In the genomic region with DNA sequence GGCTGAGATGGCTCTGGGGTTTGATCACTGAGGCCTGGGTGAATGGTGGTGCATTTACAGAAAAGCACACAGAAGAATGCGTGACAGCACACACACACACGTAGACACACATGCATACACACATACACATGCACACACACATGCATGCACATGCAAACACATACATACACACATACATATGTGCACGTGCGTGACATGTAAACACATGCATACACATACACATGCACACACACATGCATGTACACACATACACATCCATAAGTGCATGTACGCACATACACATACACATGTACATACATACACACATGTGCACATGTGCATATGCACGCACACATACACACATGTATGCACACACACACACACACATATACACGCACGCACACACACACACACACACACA, we compare ENCODE assay signal across 19 cellular contexts.
DNase-seq lines count a peak whose midpoint lies in the region; ATAC-seq, FAIRE-seq and TF ChIP-seq lines count a peak whose summit lies in the region.
"Had no signal": no experiment of that assay in that cellular context is flagged by ENCODE, and none has a peak within 500 bp of the region (broad histone marks: within the 10 kb centered on the region; RNA-seq: fewer than 3 reads in every experiment).

No MANE protein-coding gene starts in this region.

- H3K9me3 ChIP-seq in right cardiac atrium (ENCODE audit: control insufficient read depth, low read length) (no peaks in the 10 kb centered on the region), lung (ENCODE audit: control insufficient read depth in 2 of 2, insufficient read depth in 1 of 2, low read length in 1 of 2) (no peaks in the 10 kb centered on the region), subcutaneous abdominal adipose tissue (ENCODE audit: control insufficient read depth in 5 of 5, low read length in 5 of 5) (peaks cover 0 to 2% (median 0%) of the 10 kb centered on the region in 5 donors)

- no peak for ATAC-seq in right cardiac atrium
- ATAC-seq in left cardiac atrium, result no peak
- no peak for ATAC-seq in lung (ENCODE audit: insufficient read depth, low FRiP score)
- ATAC-seq in GM23338, result no peak
- no peak for ATAC-seq in HG02938 (IDR thresholded peaks at IDR 0.05; ENCODE audit: unreplicated experiment)

- no peak overlapping the region for H3K4me3 ChIP-seq in right cardiac atrium (ENCODE audit: low read length)
- H3K4me3 ChIP-seq in bronchial epithelial cell (ENCODE audit: low read depth, low read length), result no peak overlapping the region
- no peak overlapping the region for H3K4me3 ChIP-seq in lung
- peak overlapping the region in 2 of 5 donors; percentile 32 to 47 for H3K4me3 ChIP-seq in subcutaneous abdominal adipose tissue (ENCODE audit: low read depth in 1 of 5, low read length in 5 of 5)
- no peak overlapping the region for H3K4me3 ChIP-seq in GM23338

- H3K36me3 ChIP-seq in bronchial epithelial cell (ENCODE audit: control insufficient read depth, insufficient read depth, low read length) (no peaks in the 10 kb centered on the region), lung (ENCODE audit: control insufficient read depth in 2 of 2, insufficient read depth in 2 of 2, low read length in 2 of 2) (no peaks in the 10 kb centered on the region), subcutaneous abdominal adipose tissue (ENCODE audit: control insufficient read depth in 5 of 5, insufficient read depth in 5 of 5, low read length in 5 of 5) (no peaks in the 10 kb centered on the region), GM23338 (ENCODE audit: insufficient read depth) (no peaks in the 10 kb centered on the region)

- H3K9me2 ChIP-seq in GM23338 (ENCODE audit: insufficient read depth), result no peaks in the 10 kb centered on the region

- no peaks in the 10 kb centered on the region; the same call in 2 of the 3 replicates for H3K9me3 Mint-ChIP-seq in GM23338

- H4K20me1 ChIP-seq in GM23338 (replicated peaks; ENCODE audit: insufficient read depth), result no peaks in the 10 kb centered on the region

- H3K27ac Mint-ChIP-seq in GM23338, result no peak overlapping the region
- H3K27ac Mint-ChIP-seq: B cell; CD4-positive, alpha-beta memory T cell; IgD-negative memory B cell had no signal

- 59% methylated on average over 8 of the region's 8 CpGs for WGBS in right cardiac atrium
- 72 to 81% methylated on average over 8 of the region's 8 CpGs for WGBS in lung, 2 donors

- H3K27ac ChIP-seq in right cardiac atrium (ENCODE audit: low read length) (peak overlapping the region; percentile 1), lung (ENCODE audit: low read depth in 1 of 2, low read length in 1 of 2) (peak overlapping the region; percentile 0 to 57), subcutaneous abdominal adipose tissue (ENCODE audit: low read depth, low read length) (peak overlapping the region; percentile 3), GM23338 (ENCODE audit: low read depth) (no peak overlapping the region)
- H3K27ac ChIP-seq: HL-60 had no signal

- no peak overlapping the region for H3K4me2 ChIP-seq in GM23338

- no peak overlapping the region for H3K4me3 Mint-ChIP-seq in GM23338
- H3K4me3 Mint-ChIP-seq: B cell; CD4-positive, alpha-beta memory T cell; IgD-negative memory B cell had no signal

- no peak overlapping the region for H3K9ac ChIP-seq in subcutaneous abdominal adipose tissue (ENCODE audit: low read length in 5 of 5)

- FAIRE-seq in bronchial epithelial cell (lab: Jason Lieb, UNC), result peak; percentile 90
- FAIRE-seq: A204.1, G401.6, GM12892, GM19239 had no signal

- no peaks in the 10 kb centered on the region for H3K4me1 Mint-ChIP-seq in GM23338
- H3K4me1 Mint-ChIP-seq: B cell had no signal

- H3K4me1 ChIP-seq in right cardiac atrium (ENCODE audit: control insufficient read depth, insufficient read depth, low read length), result peaks cover 5% of the 10 kb centered on the region
- H3K4me1 ChIP-seq in lung (ENCODE audit: control insufficient read depth in 2 of 2, insufficient read depth in 2 of 2, low read length in 2 of 2), result peaks cover 0 to 14% of the 10 kb centered on the region in 2 donors
- H3K4me1 ChIP-seq in subcutaneous abdominal adipose tissue (ENCODE audit: control insufficient read depth in 5 of 5, insufficient read depth in 5 of 5, low read length in 5 of 5), result peaks cover 0 to 50% (median 2%) of the 10 kb centered on the region in 5 donors
- no peaks in the 10 kb centered on the region for H3K4me1 ChIP-seq in GM23338 (ENCODE audit: insufficient read depth)

- no peaks in the 10 kb centered on the region for H3K36me3 Mint-ChIP-seq in GM23338 (ENCODE audit: low read depth)
- H3K36me3 Mint-ChIP-seq: CD4-positive, alpha-beta memory T cell; IgD-negative memory B cell had no signal

- no peaks in the 10 kb centered on the region for H3F3A ChIP-seq in GM23338 (replicated peaks; ENCODE audit: low read depth)

- H3K79me2 ChIP-seq in GM23338 (replicated peaks; ENCODE audit: insufficient read depth), result no peaks in the 10 kb centered on the region

- no peaks in the 10 kb centered on the region for H3K27me3 ChIP-seq in right cardiac atrium (ENCODE audit: control insufficient read depth, insufficient read depth)
- H3K27me3 ChIP-seq in bronchial epithelial cell (ENCODE audit: control insufficient read depth, insufficient read depth, low read length), result no peaks in the 10 kb centered on the region
- no peaks in the 10 kb centered on the region for H3K27me3 ChIP-seq in lung (ENCODE audit: control insufficient read depth, insufficient read depth)
- H3K27me3 ChIP-seq in subcutaneous abdominal adipose tissue (ENCODE audit: control insufficient read depth in 5 of 5, insufficient read depth in 4 of 5, low read length in 5 of 5), result peaks cover 0 to 8% (median 0%) of the 10 kb centered on the region in 5 donors
- no peaks in the 10 kb centered on the region for H3K27me3 ChIP-seq in GM23338 (ENCODE audit: insufficient read depth)

- H2AFZ ChIP-seq in GM23338, result no peak overlapping the region

- no peak for DNase-seq in right cardiac atrium
- DNase-seq in left cardiac atrium, result no peak
- no peak for DNase-seq in bronchial epithelial cell (ENCODE audit: low read depth)
- no peak for DNase-seq in lung (ENCODE audit: low spot score)
- DNase-seq in GM23338 (ENCODE audit: low spot score), result no peak
- no peak for DNase-seq in DMS79 treated with DMSO at 0.1 percent for 48 hours (lab: John Stamatoyannopoulos, UW)
- DNase-seq: CD4-positive, alpha-beta memory T cell; DMS79; EL; HCEC 1CT had no signal

- TF ChIP-seq CTCF in bronchial epithelial cell (IDR thresholded peaks at IDR 0.05; ENCODE audit: insufficient read depth, low read length, severe bottlenecking) (no peak), lung (IDR thresholded peaks at IDR 0.05; ENCODE audit: control extremely low read depth, extremely low read depth) (no peak), GM23338 (conservative IDR thresholded peaks at IDR 0.05; ENCODE audit: low read depth in 2 of 2) (no peak)

- intact Hi-C loops in right cardiac atrium (cut with DNase I) (no loop called here), left cardiac atrium (cut with DNase I) (no loop called here)

- H3K27me3 Mint-ChIP-seq in GM23338 (ENCODE audit: insufficient read depth, low read depth, poor library complexity), result peaks cover 2% of the 10 kb centered on the region

TF ChIP-seq in GM23338, 12 proteins besides CTCF, POLR2A, EP300 and RAD21:
- TF ChIP-seq POLR2AphosphoS5 (IDR thresholded peaks at IDR 0.05; ENCODE audit: low read depth), result no peak
- TF ChIP-seq CREB1 (CRISPR knock-in tag; IDR thresholded peaks at IDR 0.05; ENCODE audit: low read depth), result no peak
- no peak for TF ChIP-seq ZNF114 (CRISPR knock-in tag; IDR thresholded peaks at IDR 0.05)
- no peak for TF ChIP-seq EZH2 (IDR thresholded peaks at IDR 0.05; ENCODE audit: low read depth, unreplicated experiment)
- TF ChIP-seq, protein P1, sequence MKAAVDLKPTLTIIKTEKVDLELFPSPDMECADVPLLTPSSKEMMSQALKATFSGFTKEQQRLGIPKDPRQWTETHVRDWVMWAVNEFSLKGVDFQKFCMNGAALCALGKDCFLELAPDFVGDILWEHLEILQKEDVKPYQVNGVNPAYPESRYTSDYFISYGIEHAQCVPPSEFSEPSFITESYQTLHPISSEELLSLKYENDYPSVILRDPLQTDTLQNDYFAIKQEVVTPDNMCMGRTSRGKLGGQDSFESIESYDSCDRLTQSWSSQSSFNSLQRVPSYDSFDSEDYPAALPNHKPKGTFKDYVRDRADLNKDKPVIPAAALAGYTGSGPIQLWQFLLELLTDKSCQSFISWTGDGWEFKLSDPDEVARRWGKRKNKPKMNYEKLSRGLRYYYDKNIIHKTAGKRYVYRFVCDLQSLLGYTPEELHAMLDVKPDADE (IDR thresholded peaks at IDR 0.05), result no peak
- TF ChIP-seq JUNB (IDR thresholded peaks at IDR 0.05; ENCODE audit: unreplicated experiment), result no peak
- no peak for TF ChIP-seq NANOG (IDR thresholded peaks at IDR 0.05; ENCODE audit: borderline replicate concordance)
